In genomic region chr15:39581501-39582285, GRCh38 we compare ENCODE assay signal across 8 cellular contexts. TPM values are rescaled to one million over a fixed set of nuclear protein-coding genes. Genes with fewer than 3 reads are reported as not detected.
DNase-seq lines count a peak whose midpoint lies in the region; ATAC-seq, FAIRE-seq and TF ChIP-seq lines count a peak whose summit lies in the region.

No MANE protein-coding gene starts in this region.

- no peaks in the 10 kb centered on the region for H3K79me1 ChIP-seq in mesenchymal stem cell (replicated peaks; ENCODE audit: low read length, poor library complexity, severe bottlenecking)

- peak overlapping the region; percentile 92 for H3K9ac ChIP-seq in mesenchymal stem cell (ENCODE audit: low read length)

- DNase-seq in GM12892 (ENCODE audit: insufficient read length) (peak; percentile 11), NOMO-1 treated with dmso at 0.1 percent for 144 hours (lab: John Stamatoyannopoulos, UW; ENCODE audit: unreplicated experiment) (peak; percentile 7), dermis blood vessel endothelial cell (peak; percentile 57), mesenchymal stem cell (peak; percentile 64), aorta (peak; percentile 71 to 81), GM03348 (ENCODE audit: low spot score) (no peak), activated gamma-delta T cell (lab: John Stamatoyannopoulos, UW) (no peak)

- H4K91ac ChIP-seq in mesenchymal stem cell (ENCODE audit: low read length): peak overlapping the region; percentile 78

- ATAC-seq in aorta (ENCODE audit: low FRiP score): peak; percentile 37
- ATAC-seq in GM19452 (IDR thresholded peaks at IDR 0.05; ENCODE audit: unreplicated experiment): no peak

- intact Hi-C loops in aorta (cut with DNase I): loop anchor here (5.0 to 10.0 kb wide), 5 partner anchors 409 to 767 kb away; no protein-coding TSS in a partner anchor

- H3K9me3 ChIP-seq in mesenchymal stem cell (ENCODE audit: control insufficient read depth, low read length) (no peaks in the 10 kb centered on the region), aorta (ENCODE audit: control insufficient read depth, low read length) (no peaks in the 10 kb centered on the region)

- no peak overlapping the region for H2AK5ac ChIP-seq in mesenchymal stem cell (ENCODE audit: low read length, severe bottlenecking)

- no peak overlapping the region for H3K4ac ChIP-seq in mesenchymal stem cell (ENCODE audit: low read depth in 1 of 2, low read length in 2 of 2)

- H3K18ac ChIP-seq in mesenchymal stem cell (ENCODE audit: low read depth in 1 of 2, low read length in 2 of 2): peak overlapping the region; percentile 75 to 76

- H3K14ac ChIP-seq in mesenchymal stem cell (ENCODE audit: low read length in 2 of 2): peak overlapping the region in 1 of 2 experiments; percentile 94

- no peak for FAIRE-seq in GM12892 (lab: Jason Lieb, UNC)

- H2BK15ac ChIP-seq in mesenchymal stem cell (ENCODE audit: low read depth, poor library complexity, severe bottlenecking): no peak overlapping the region

- H3K36me3 ChIP-seq in mesenchymal stem cell (ENCODE audit: control insufficient read depth in 1 of 2, insufficient read depth in 2 of 2, low read depth in 1 of 2, low read length in 2 of 2) (peaks cover 29 to 45% of the 10 kb centered on the region in 2 experiments), aorta (ENCODE audit: control insufficient read depth in 1 of 2, insufficient read depth in 2 of 2, low read length in 1 of 2) (no peaks in the 10 kb centered on the region)

- peak overlapping the region; percentile 53 for H2BK5ac ChIP-seq in mesenchymal stem cell (ENCODE audit: low read depth, low read length, poor library complexity, severe bottlenecking)

- H2BK120ac ChIP-seq in mesenchymal stem cell (ENCODE audit: low read depth, low read length): no peak overlapping the region

- peak overlapping the region; percentile 19 for H4K8ac ChIP-seq in mesenchymal stem cell (ENCODE audit: low read length)

- H3K4me1 ChIP-seq in mesenchymal stem cell (ENCODE audit: control insufficient read depth, insufficient read depth, low read depth, low read length): peaks cover 12% of the 10 kb centered on the region
- H3K4me1 ChIP-seq in aorta (ENCODE audit: control insufficient read depth in 1 of 2, insufficient read depth in 2 of 2, low read length in 2 of 2): no peaks in the 10 kb centered on the region

- no peak overlapping the region for H3K23ac ChIP-seq in mesenchymal stem cell (ENCODE audit: low read length in 2 of 2)

- H3K4me2 ChIP-seq in mesenchymal stem cell (ENCODE audit: low read length, poor library complexity, severe bottlenecking): peak overlapping the region; percentile 67

- H3K27ac ChIP-seq in mesenchymal stem cell (ENCODE audit: low read length, poor library complexity, severe bottlenecking) (peak overlapping the region; percentile 92), aorta (ENCODE audit: low read depth in 1 of 2, low read length in 2 of 2) (no peak overlapping the region)

- H2AFZ ChIP-seq in mesenchymal stem cell (ENCODE audit: low read depth, low read length): no peak overlapping the region

- H3K4me3 ChIP-seq in mesenchymal stem cell (ENCODE audit: insufficient read depth in 1 of 2, low read depth in 1 of 2, low read length in 2 of 2): peak overlapping the region; percentile 85 to 88
- H3K4me3 ChIP-seq in aorta (ENCODE audit: low read length in 2 of 2): no peak overlapping the region

- TF ChIP-seq POLR2A in GM12892 (IDR thresholded peaks at IDR 0.05; ENCODE audit: low read depth, low read length): no peak

- H2BK12ac ChIP-seq in mesenchymal stem cell (ENCODE audit: low read length in 2 of 2): peak overlapping the region in 1 of 2 experiments; percentile 3

- H3K27me3 ChIP-seq in mesenchymal stem cell (ENCODE audit: control insufficient read depth in 1 of 2, insufficient read depth in 1 of 2, low read length in 2 of 2) (no peaks in the 10 kb centered on the region), aorta (ENCODE audit: control insufficient read depth in 1 of 2, insufficient read depth in 2 of 2, low read length in 1 of 2) (no peaks in the 10 kb centered on the region)

- 41% methylated on average over 21 of the region's 21 CpGs for WGBS in mesenchymal stem cell
- whole genome bisulfite sequencing in aorta, 2 donors: 83 to 84% methylated on average over 21 of the region's 21 CpGs

RNA-seq across cellular contexts. Expression of gene THBS1, which starts 0.8 kb away (rescaled TPM):
- 0.23 TPM for polyA plus RNA-seq in GM12892 (2012; ENCODE audit: missing spikeins)
- total RNA-seq in dermis blood vessel endothelial cell (7,970 and 9,720 TPM in 2 replicates), aorta (1,000 to 10,000 TPM in 1 of 2 donors, 100 to 1,000 TPM in 1; 270 to 1,398 TPM)
- 229 TPM for polyA plus RNA-seq in mesenchymal stem cell (2013, experiment 1 of 2)
- 221 TPM for polyA plus RNA-seq in mesenchymal stem cell (2013, experiment 2 of 2)
- polyA plus RNA-seq in aorta: 10 to 100 TPM in 1 of 2 donors, 1 to 10 TPM in 1; 9.8 to 24.1 TPM

Comparison
In these comparisons a context has a peak if more than half of its experiments do, and no peak if none do; other contexts are left out.
1. DNase-seq: peak in GM12892 (single experiment), NOMO-1 treated with dmso at 0.1 percent for 144 hours (single experiment), dermis blood vessel endothelial cell (single experiment), mesenchymal stem cell (single experiment) and aorta (2 of 2); none in GM03348 (single experiment) and activated gamma-delta T cell (single experiment).
2. H3K4me3 ChIP-seq: peak in mesenchymal stem cell (2 of 2); none in aorta (0 of 2).